ENCODE assay signal across 16 cellular contexts in the genomic region with DNA sequence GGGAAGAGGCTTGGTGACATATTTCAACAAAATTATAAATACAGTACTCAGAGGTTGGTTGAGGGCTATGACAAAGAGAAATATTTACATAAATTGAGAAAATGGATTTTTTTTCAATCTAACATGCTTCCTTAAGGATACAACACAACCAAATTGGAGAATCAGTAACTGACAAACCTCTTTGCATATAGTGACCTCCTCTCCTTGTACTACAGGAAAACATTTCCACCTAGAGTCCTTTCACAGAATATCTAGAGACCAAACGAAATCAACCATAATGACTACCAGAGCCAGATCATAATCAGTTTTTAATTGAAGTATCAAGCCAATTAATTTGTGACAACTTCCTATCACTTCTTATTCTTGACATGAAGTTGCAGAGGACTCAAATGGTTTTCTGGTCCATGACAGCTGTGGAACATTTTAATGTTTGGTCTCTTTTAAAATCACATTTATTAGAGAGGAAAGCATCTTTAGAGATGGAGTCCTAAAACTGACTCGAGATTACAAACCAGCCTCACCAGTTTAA. TPM values are rescaled to one million over a fixed set of nuclear protein-coding genes. Genes with fewer than 3 reads are reported as not detected.
"Had no signal": no experiment of that assay in that cellular context is flagged by ENCODE, and none has a peak within 500 bp of the region (broad histone marks: within the 10 kb centered on the region; RNA-seq: fewer than 3 reads in every experiment).

No MANE protein-coding gene starts in this region.

- H3K4me3 ChIP-seq: lung, psoas muscle, right lobe of liver, spleen, upper lobe of left lung had no signal

- H3K27ac ChIP-seq: brain microvascular endothelial cell, psoas muscle, right lobe of liver, spleen, upper lobe of left lung had no signal

- H3K36me3 ChIP-seq: brain microvascular endothelial cell, right lobe of liver, spleen, upper lobe of left lung had no signal

- H3K9me3 ChIP-seq: psoas muscle, right lobe of liver, spleen, upper lobe of left lung had no signal

- DNase-seq: activated CD4-positive, alpha-beta T cell treated with anti-CD3 and anti-CD28 coated beads, Interleukin-2, amount 10 ng/mL, durations not matched to agents 7 days and 5 days; activated CD4-positive, CD25-positive, alpha-beta regulatory T cell; activated CD8-positive, alpha-beta memory T cell treated with anti-CD3 and anti-CD28 coated beads for 24 hours; amygdala; brain microvascular endothelial cell; hippocampal formation; naive thymus-derived CD4-positive, alpha-beta T cell; occipital lobe; psoas muscle; right lobe of liver; spleen; stimulated activated CD4-positive, alpha-beta T cell treated with anti-CD3 and anti-CD28 coated beads, Interleukin-1b, Interleukin-23, amount 100 ng/mL, for 48 hours; stimulated activated naive CD4-positive, alpha-beta T cell; T-helper 17 cell; upper lobe of left lung had no signal

RNA-seq across cellular contexts. Expression of a gene that starts 3.6 kb away (rescaled TPM):
- polyA plus RNA-seq: naive thymus-derived CD4-positive, alpha-beta T cell; psoas muscle had no signal
